Comparison of ENCODE assay signal across 9 cellular contexts in the genomic region with DNA sequence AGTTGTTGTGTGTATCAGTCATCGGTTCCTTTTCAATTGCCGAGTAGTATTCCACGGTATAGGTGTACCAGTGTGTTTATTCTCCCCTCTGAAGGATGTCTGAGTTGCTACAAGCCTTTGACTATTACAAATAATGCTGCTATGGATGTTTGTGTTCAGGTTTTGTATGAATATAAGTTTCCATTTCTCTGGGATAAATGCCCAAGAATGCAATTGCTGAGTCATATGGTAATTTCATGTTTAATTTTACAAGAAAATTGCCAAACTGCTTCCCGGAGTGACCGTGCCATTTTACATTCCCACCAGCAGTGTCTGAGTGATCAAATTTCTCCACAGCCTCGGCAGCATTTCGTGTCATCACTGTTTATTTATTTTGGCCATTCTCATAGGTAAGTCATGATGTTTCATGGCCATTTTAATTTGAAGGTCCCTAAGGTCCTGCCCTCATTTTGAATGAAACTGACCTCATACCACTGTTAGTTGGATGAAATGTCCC.
DNase-seq lines count a peak whose midpoint lies in the region; ATAC-seq and TF ChIP-seq lines count a peak whose summit lies in the region.
"Had no signal": no experiment of that assay in that cellular context is flagged by ENCODE, and none has a peak within 500 bp of the region (broad histone marks: within the 10 kb centered on the region; RNA-seq: fewer than 3 reads in every experiment).

No MANE protein-coding gene starts in this region.

- no peak overlapping the region for H3K4me3 ChIP-seq in fibroblast of mammary gland (ENCODE audit: control insufficient read depth, low read depth, low read length)

- ATAC-seq in SK-N-SH treated with all-trans-retinoic acid at 6 μM for 48 hours: peak; percentile 89
- ATAC-seq in GM19351 (IDR thresholded peaks at IDR 0.05; ENCODE audit: unreplicated experiment): no peak
- ATAC-seq in HG02798 (IDR thresholded peaks at IDR 0.05; ENCODE audit: poor library complexity, unreplicated experiment): no peak
- no peak for ATAC-seq in GM19035 (IDR thresholded peaks at IDR 0.05; ENCODE audit: unreplicated experiment)

- TF ChIP-seq CTCF in fibroblast of mammary gland (conservative IDR thresholded peaks at IDR 0.05; ENCODE audit: control insufficient read depth, insufficient read depth, low read depth, low read length): peak; percentile 47

- DNase-seq in GM04503 (ENCODE audit: low read depth) (peak; percentile 90), fibroblast of mammary gland (ENCODE audit: low read depth) (peak; percentile 96), renal cortical epithelial cell (ENCODE audit: low read depth) (peak; percentile 16), GDM1 (lab: John Stamatoyannopoulos, UW) (no peak)
- DNase-seq: stimulated activated CD8-positive, alpha-beta memory T cell treated with anti-CD3 and anti-CD28 coated beads, Interleukin-4, amount 100 ng/mL, for 48 hours had no signal

TF ChIP-seq in SK-N-SH treated with all-trans-retinoic acid at 6 μM for 48 hours, 23 proteins besides CTCF, POLR2A, EP300 and RAD21:
- TF ChIP-seq, protein P1, sequence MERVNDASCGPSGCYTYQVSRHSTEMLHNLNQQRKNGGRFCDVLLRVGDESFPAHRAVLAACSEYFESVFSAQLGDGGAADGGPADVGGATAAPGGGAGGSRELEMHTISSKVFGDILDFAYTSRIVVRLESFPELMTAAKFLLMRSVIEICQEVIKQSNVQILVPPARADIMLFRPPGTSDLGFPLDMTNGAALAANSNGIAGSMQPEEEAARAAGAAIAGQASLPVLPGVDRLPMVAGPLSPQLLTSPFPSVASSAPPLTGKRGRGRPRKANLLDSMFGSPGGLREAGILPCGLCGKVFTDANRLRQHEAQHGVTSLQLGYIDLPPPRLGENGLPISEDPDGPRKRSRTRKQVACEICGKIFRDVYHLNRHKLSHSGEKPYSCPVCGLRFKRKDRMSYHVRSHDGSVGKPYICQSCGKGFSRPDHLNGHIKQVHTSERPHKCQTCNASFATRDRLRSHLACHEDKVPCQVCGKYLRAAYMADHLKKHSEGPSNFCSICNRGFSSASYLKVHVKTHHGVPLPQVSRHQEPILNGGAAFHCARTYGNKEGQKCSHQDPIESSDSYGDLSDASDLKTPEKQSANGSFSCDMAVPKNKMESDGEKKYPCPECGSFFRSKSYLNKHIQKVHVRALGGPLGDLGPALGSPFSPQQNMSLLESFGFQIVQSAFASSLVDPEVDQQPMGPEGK (CRISPR knock-in tag; IDR thresholded peaks at IDR 0.05; ENCODE audit: borderline replicate concordance): no peak
- TF ChIP-seq ZNF8 (CRISPR knock-in tag; IDR thresholded peaks at IDR 0.05): peak; percentile 94
- TF ChIP-seq, protein P2, sequence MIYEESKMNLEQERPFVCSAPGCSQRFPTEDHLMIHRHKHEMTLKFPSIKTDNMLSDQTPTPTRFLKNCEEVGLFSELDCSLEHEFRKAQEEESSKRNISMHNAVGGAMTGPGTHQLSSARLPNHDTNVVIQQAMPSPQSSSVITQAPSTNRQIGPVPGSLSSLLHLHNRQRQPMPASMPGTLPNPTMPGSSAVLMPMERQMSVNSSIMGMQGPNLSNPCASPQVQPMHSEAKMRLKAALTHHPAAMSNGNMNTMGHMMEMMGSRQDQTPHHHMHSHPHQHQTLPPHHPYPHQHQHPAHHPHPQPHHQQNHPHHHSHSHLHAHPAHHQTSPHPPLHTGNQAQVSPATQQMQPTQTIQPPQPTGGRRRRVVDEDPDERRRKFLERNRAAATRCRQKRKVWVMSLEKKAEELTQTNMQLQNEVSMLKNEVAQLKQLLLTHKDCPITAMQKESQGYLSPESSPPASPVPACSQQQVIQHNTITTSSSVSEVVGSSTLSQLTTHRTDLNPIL (CRISPR knock-in tag; IDR thresholded peaks at IDR 0.05; ENCODE audit: low read depth): no peak
- TF ChIP-seq ZNF70 (CRISPR knock-in tag; IDR thresholded peaks at IDR 0.05): no peak
